8 cellular contexts compared by ENCODE assay signal in the genomic region with DNA sequence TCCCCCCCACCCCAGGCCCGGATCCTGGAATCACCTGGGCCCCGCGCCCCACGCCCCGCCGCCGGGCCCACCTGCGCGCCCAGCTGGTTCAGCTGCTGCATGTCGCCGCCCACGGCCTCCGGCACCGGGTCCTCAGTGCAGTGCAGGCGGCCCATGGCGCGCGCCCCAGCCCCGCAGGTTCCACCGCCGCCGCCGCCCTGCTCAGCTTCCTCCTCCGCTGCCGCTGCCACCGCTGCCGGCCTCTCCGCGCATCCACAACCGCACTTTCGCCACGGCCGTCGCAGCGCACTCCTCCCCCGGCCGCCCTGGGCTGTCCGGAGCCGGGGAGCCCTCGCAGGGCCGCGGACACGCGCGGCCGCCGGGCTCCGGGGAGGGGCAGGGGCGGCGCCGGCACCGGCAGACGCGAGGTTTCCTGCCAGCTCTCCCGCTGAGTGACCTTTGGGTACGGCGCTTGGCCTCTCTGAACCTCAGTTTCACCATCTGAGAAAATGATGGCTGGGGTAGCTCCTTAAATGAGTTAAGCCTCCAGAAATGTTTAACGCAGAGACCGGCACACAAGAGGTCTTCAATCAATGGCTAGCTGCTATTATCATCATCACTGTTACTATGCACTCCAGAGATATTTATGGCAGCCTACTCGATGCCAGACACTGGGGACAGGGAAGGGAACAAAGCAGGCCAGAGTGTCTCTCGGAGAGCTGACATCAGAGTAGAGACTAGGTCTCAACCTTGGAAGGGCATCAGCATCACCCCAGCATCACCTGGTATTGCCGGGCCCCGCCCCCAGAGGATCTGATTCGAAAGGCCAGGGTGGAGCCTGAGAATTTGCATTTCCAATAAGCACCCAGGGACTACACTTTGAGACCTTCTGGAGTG.
A peak's percentile ranks its signal among the peaks of the same experiment; 100 is the strongest.
DNase-seq lines count a peak whose midpoint lies in the region; ATAC-seq and TF ChIP-seq lines count a peak whose summit lies in the region.

TSS of gene COMMD7 (minus strand) at position 231 of the 876 bp plus-strand sequence. CDS start at position 155, 76 bp downstream.

- ATAC-seq in HG03039 (IDR thresholded peaks at IDR 0.05; ENCODE audit: unreplicated experiment) = peak; percentile 50
- ATAC-seq in HG03378 (IDR thresholded peaks at IDR 0.05; ENCODE audit: unreplicated experiment) = no peak

- peak within 1 kb of the TSS; percentile 70 for H3K4me3 ChIP-seq in epithelial cell of esophagus (ENCODE audit: low read length)
- peak within 1 kb of the TSS; percentile 75 to 85 for H3K4me3 ChIP-seq in mucosa of rectum (ENCODE audit: low read length in 2 of 2)

- H3K36me3 ChIP-seq in mucosa of rectum (ENCODE audit: control insufficient read depth in 2 of 2, insufficient read depth in 2 of 2, low read length in 2 of 2) = no peaks in the 10 kb centered on the region

- H3K27ac ChIP-seq in mucosa of rectum (ENCODE audit: low read depth in 2 of 2, low read length in 2 of 2) = peak within 1 kb of the TSS; percentile 55 to 61

- H3K4me1 ChIP-seq in mucosa of rectum (ENCODE audit: control insufficient read depth in 2 of 2, insufficient read depth in 2 of 2, low read length in 2 of 2) = peaks cover 10 to 13% of the 10 kb centered on the region in 2 donors

- no peaks in the 10 kb centered on the region for H3K9me3 ChIP-seq in mucosa of rectum (ENCODE audit: control insufficient read depth in 2 of 2, low read length in 2 of 2)

- H3K27me3 ChIP-seq in mucosa of rectum (ENCODE audit: control insufficient read depth in 2 of 2, insufficient read depth in 2 of 2, low read length in 2 of 2) = no peaks in the 10 kb centered on the region

- peak; percentile 74 for DNase-seq in GM13976 (ENCODE audit: low spot score)
- peak; percentile 58 for DNase-seq in NOMO-1 treated with DMSO at 0.1 percent for 48 hours (lab: John Stamatoyannopoulos, UW; ENCODE audit: unreplicated experiment)
- DNase-seq in activated T-cell treated with anti-CD3 and anti-CD28 coated beads for 1 hour (ENCODE audit: low read depth) = peak; percentile 45
- peak; percentile 56 for DNase-seq in epithelial cell of esophagus (ENCODE audit: low read depth)
- peak; percentile 53 to 72 for DNase-seq in stimulated activated CD8-positive, alpha-beta memory T cell treated with anti-CD3 and anti-CD28 coated beads, Interleukin-7, amount 100 ng/mL, for 4 hours (ENCODE audit: low read depth in 2 of 2)

- in situ Hi-C loops in GM13976 (cut with MboI; ENCODE audit: low sequenced_read_pairs, unreplicated experiment) = no loop called here

- no peak for TF ChIP-seq CTCF in GM13976 (IDR thresholded peaks at IDR 0.05; ENCODE audit: borderline replicate concordance, control extremely low read depth, extremely low read depth, insufficient read depth, missing control alignments)
- TF ChIP-seq CTCF in epithelial cell of esophagus (IDR thresholded peaks at IDR 0.05; ENCODE audit: insufficient read depth, low read depth, low read length, missing control alignments) = no peak

- H3K9ac ChIP-seq in mucosa of rectum (ENCODE audit: low read depth in 1 of 2, low read length in 2 of 2) = peak within 1 kb of the TSS; percentile 84 to 85
